9 cellular contexts compared by ENCODE assay signal in genomic region chr17:63477471-63478440, GRCh38. TPM values are rescaled to one million over a fixed set of nuclear protein-coding genes. Genes with fewer than 3 reads are reported as not detected.
DNase-seq lines count a peak whose midpoint lies in the region; ATAC-seq and TF ChIP-seq lines count a peak whose summit lies in the region.
"Had no signal": no experiment of that assay in that cellular context is flagged by ENCODE, and none has a peak within 500 bp of the region (broad histone marks: within the 10 kb centered on the region; RNA-seq: fewer than 3 reads in every experiment).

No MANE protein-coding gene starts in this region.

- peak overlapping the region; percentile 72 for H3K4me2 ChIP-seq in PC-9

- peaks cover 5% of the 10 kb centered on the region for H3K4me1 ChIP-seq in PC-9 (replicated peaks; ENCODE audit: insufficient read depth)
- H3K4me1 ChIP-seq in ovary (ENCODE audit: insufficient read depth), result peaks cover 16% of the 10 kb centered on the region

- H3K27ac ChIP-seq in PC-9 (no peak overlapping the region), ovary (no peak overlapping the region)

- H3K36me3 ChIP-seq in PC-9 (ENCODE audit: low read depth), result no peaks in the 10 kb centered on the region
- H3K36me3 ChIP-seq in ovary, result no peaks in the 10 kb centered on the region

- H3K27me3 ChIP-seq in PC-9 (ENCODE audit: insufficient read depth, low read depth) (peaks cover 22% of the 10 kb centered on the region), ovary (no peaks in the 10 kb centered on the region)

- H3K9me3 ChIP-seq in PC-9 (ENCODE audit: insufficient read depth, low read depth) (no peaks in the 10 kb centered on the region), ovary (no peaks in the 10 kb centered on the region)

- WGBS in ovary, 3 donors, result 5 to 7% (median 6%) methylated on average over 36 to 45 of the region's 45 CpGs

- BruUV-seq in PC-9 (replicated peaks; lab: Mats Ljungman, UMichigan), result no TSS peak

- POLR2A ChIA-PET in PC-9 (lab: Charles Lee; ENCODE audit: unreplicated experiment), result interaction anchor here (0.6 kb wide), 1 partner anchor 36 kb away, joined by 4 read pairs; no protein-coding TSS in a partner anchor

- H3K9me3 Mint-ChIP-seq in activated T-cell treated with anti-CD3 and anti-CD28 coated beads, Interleukin-2, amount 50 U/mL, for 24 hours, result no peaks in the 10 kb centered on the region
- H3K9me3 Mint-ChIP-seq in endothelial cell (ENCODE audit: unreplicated experiment), result no peaks in the 10 kb centered on the region
- H3K9me3 Mint-ChIP-seq: activated naive CD4-positive, alpha-beta T cell treated with anti-CD3 and anti-CD28 coated beads, Interleukin-2, amount 50 U/mL, for 72 hours had no signal

- peaks cover 36% of the 10 kb centered on the region for H3K27me3 Mint-ChIP-seq in activated T-cell treated with anti-CD3 and anti-CD28 coated beads, Interleukin-2, amount 50 U/mL, for 24 hours
- peaks cover 10% of the 10 kb centered on the region for H3K27me3 Mint-ChIP-seq in endothelial cell (ENCODE audit: unreplicated experiment)

- H2AFZ ChIP-seq in PC-9, result no peak overlapping the region

- CTCF ChIA-PET in PC-9 (lab: Charles Lee), result interaction anchor here (0.6 to 2.6 kb wide), 7 partner anchors 31 to 298 kb away, joined by 3 to 14 read pairs (median 3); no protein-coding TSS in a partner anchor

- H3K36me3 Mint-ChIP-seq in activated T-cell treated with anti-CD3 and anti-CD28 coated beads, Interleukin-2, amount 50 U/mL, for 24 hours (ENCODE audit: low read depth), result no peaks in the 10 kb centered on the region
- peaks cover under 1% of the 10 kb centered on the region for H3K36me3 Mint-ChIP-seq in endothelial cell (ENCODE audit: low read depth, unreplicated experiment)
- H3K36me3 Mint-ChIP-seq: activated naive CD4-positive, alpha-beta T cell treated with anti-CD3 and anti-CD28 coated beads, Interleukin-2, amount 50 U/mL, for 72 hours had no signal

- no peak for TF ChIP-seq POLR2A in ovary (IDR thresholded peaks at IDR 0.05)

- TF ChIP-seq CTCF in PC-9 (conservative IDR thresholded peaks at IDR 0.05) (no peak), endothelial cell (IDR thresholded peaks at IDR 0.05; ENCODE audit: unreplicated experiment) (no peak), ovary (IDR thresholded peaks at IDR 0.05) (no peak)

- no peaks in the 10 kb centered on the region for H3K79me2 ChIP-seq in PC-9 (ENCODE audit: low read depth)

- H3K4me3 ChIP-seq in PC-9 (peak overlapping the region; percentile 56; the same call in 1 of the 2 replicates), ovary (peak overlapping the region; percentile 29)

- intact Hi-C loops in PC-9 (cut with micrococcal nuclease; ENCODE audit: unreplicated experiment), result loop anchor here (2.0 to 5.0 kb wide), 3 partner anchors 31 to 805 kb away; partner anchors contain the start of gene CYB561
- intact Hi-C loops in ovary (cut with DNase I), result loop anchor here in 1 of 4 donors (5.0 kb wide), 1 partner anchor 40 kb away; no protein-coding TSS in a partner anchor

- peaks cover 16% of the 10 kb centered on the region for H3K4me1 Mint-ChIP-seq in activated T-cell treated with anti-CD3 and anti-CD28 coated beads, Interleukin-2, amount 50 U/mL, for 24 hours (ENCODE audit: low read depth)
- peaks cover 35% of the 10 kb centered on the region for H3K4me1 Mint-ChIP-seq in endothelial cell (ENCODE audit: unreplicated experiment)

- H3K9me2 ChIP-seq in PC-9 (ENCODE audit: insufficient read depth), result no peaks in the 10 kb centered on the region

- H4K20me1 ChIP-seq in PC-9 (ENCODE audit: insufficient read depth), result no peaks in the 10 kb centered on the region

- no peak for DNase-seq in activated T-cell treated with anti-CD3 and anti-CD28 coated beads, Interleukin-2, amount 50 U/mL, for 24 hours
- no peak for DNase-seq in activated T-cell treated with anti-CD3 and anti-CD28 coated beads, Interleukin-2, amount 50 U/mL, for 1 hour
- DNase-seq in PC-9 (no peak), endothelial cell (ENCODE audit: low spot score) (peak; percentile 27), ovary (no peak), NCI-H2029 (lab: John Stamatoyannopoulos, UW) (no peak)

- no peak for TF ChIP-seq EP300 in ovary (IDR thresholded peaks at IDR 0.05)

- peaks cover 6% of the 10 kb centered on the region; the same call in 1 of the 2 replicates for H3F3A ChIP-seq in PC-9 (ENCODE audit: insufficient read depth, low read depth)

- H3K27ac Mint-ChIP-seq in activated T-cell treated with anti-CD3 and anti-CD28 coated beads, Interleukin-2, amount 50 U/mL, for 24 hours, result no peak overlapping the region
- H3K27ac Mint-ChIP-seq in endothelial cell (ENCODE audit: unreplicated experiment), result no peak overlapping the region
- H3K27ac Mint-ChIP-seq: activated naive CD4-positive, alpha-beta T cell treated with anti-CD3 and anti-CD28 coated beads, Interleukin-2, amount 50 U/mL, for 72 hours had no signal

- peak overlapping the region; percentile 73 for H3K4me3 Mint-ChIP-seq in activated T-cell treated with anti-CD3 and anti-CD28 coated beads, Interleukin-2, amount 50 U/mL, for 24 hours
- H3K4me3 Mint-ChIP-seq in endothelial cell (ENCODE audit: unreplicated experiment), result peak overlapping the region; percentile 89

- ATAC-seq in HG03565 (IDR thresholded peaks at IDR 0.05; ENCODE audit: unreplicated experiment) (no peak), HG03159 (IDR thresholded peaks at IDR 0.05; ENCODE audit: unreplicated experiment) (no peak)

RNA-seq across cellular contexts. Expression of gene ACE, which starts 0.9 kb away (rescaled TPM):
- 0.76 and 1.4 TPM in 2 replicates for total RNA-seq in PC-9 (2021)
- total RNA-seq in endothelial cell (ENCODE audit: unreplicated experiment), result 44.8 TPM
- total RNA-seq in ovary, result 1 to 10 TPM; 2.9 to 8.1 (median 5.1) TPM
- polyA plus RNA-seq in ovary, result 1 to 10 TPM; 3.3 to 7.6 TPM

RNA-seq across cellular contexts. Expression of gene CYB561, which starts 31.6 kb away (rescaled TPM):
- total RNA-seq in PC-9 (2021), result 61.6 and 71.6 TPM in 2 replicates
- 57.3 TPM for total RNA-seq in endothelial cell (ENCODE audit: unreplicated experiment)
- 10 to 100 TPM in 6 of 7 donors, 1 to 10 TPM in 1; 9.3 to 43.8 (median 18.8) TPM for total RNA-seq in ovary
- polyA plus RNA-seq in ovary, result 10 to 100 TPM in 1 of 2 donors, 1 to 10 TPM in 1; 8.6 to 10.5 TPM

RNA-seq across cellular contexts. Expression of gene KCNH6, which starts 45.4 kb away (rescaled TPM):
- total RNA-seq in PC-9 (2021), result not detected in 2 replicates
- 18.6 TPM for total RNA-seq in endothelial cell (ENCODE audit: unreplicated experiment)
- total RNA-seq in ovary, result under 1 TPM in 1 of 7 donors, not detected in 6; 0.36 TPM
- not detected for polyA plus RNA-seq in ovary

Comparison
In these comparisons a context has a peak if more than half of its experiments do, and no peak if none do; other contexts are left out.
1. RNA of gene KCNH6, which starts 45.4 kb away (total RNA-seq): 18.6 TPM in endothelial cell (single experiment); 0.36 TPM in ovary and not detected in PC-9; every median in the first group is over 10 times any median in the second.